24 cellular contexts compared by ENCODE assay signal in the genomic region with DNA sequence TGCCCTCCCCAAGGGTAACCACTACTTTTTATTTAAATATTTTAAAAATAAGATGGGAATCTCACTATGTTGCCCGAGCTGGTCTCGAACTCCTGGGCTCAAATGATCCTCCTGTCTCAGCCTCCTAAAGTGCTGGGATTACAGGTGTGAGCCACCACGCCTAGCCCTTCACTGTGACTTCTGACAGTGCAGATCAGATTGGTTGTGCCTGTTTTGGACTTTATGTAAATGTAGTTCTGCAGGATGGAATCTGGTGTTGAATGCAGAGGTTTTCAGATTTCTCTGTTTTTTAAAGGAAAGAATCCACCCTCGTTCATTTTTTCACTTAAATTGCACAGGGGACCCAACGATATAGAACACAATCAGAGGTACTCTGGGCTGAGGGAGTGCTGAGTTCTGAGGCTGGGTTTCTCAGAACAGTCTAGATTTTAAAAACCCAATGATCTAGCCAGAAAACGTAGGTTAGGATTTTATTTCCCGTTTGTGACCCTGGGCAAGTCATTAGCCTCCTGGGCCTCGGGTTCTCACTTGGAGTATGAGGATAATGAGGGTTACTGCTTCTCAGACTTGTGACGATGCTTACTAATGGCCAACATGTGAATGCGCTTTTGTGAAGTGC. TPM values are rescaled to one million over a fixed set of nuclear protein-coding genes. Genes with fewer than 3 reads are reported as not detected.
"Had no signal": no experiment of that assay in that cellular context is flagged by ENCODE, and none has a peak within 500 bp of the region (broad histone marks: within the 10 kb centered on the region; RNA-seq: fewer than 3 reads in every experiment).

No MANE protein-coding gene starts in this region.

- H3K4me3 Mint-ChIP-seq: activated CD4-positive, alpha-beta T cell treated with anti-CD3 and anti-CD28 coated beads for 36 hours; activated CD8-positive, alpha-beta memory T cell treated with anti-CD3 and anti-CD28 coated beads, Interleukin-2, amount 10 ng/mL, durations not matched to agents 7 days and 5 days; endodermal cell; neural progenitor cell; stimulated activated naive CD8-positive, alpha-beta T cell treated with anti-CD3 and anti-CD28 coated beads, Interleukin-15, Interleukin-2, amounts not matched to agents 100 ng/mL and 50 ng/mL, for 24 hours; T-cell; WTC11 had no signal

- H3K4me1 Mint-ChIP-seq: endodermal cell, neural progenitor cell, WTC11 had no signal

- H3K27me3 Mint-ChIP-seq: activated CD4-positive, alpha-beta T cell treated with anti-CD3 and anti-CD28 coated beads for 36 hours; activated CD8-positive, alpha-beta memory T cell treated with anti-CD3 and anti-CD28 coated beads, Interleukin-2, amount 10 ng/mL, durations not matched to agents 7 days and 5 days; naive B cell; progenitor cell of endocrine pancreas; stimulated activated naive CD8-positive, alpha-beta T cell treated with anti-CD3 and anti-CD28 coated beads, Interleukin-15, Interleukin-2, amounts not matched to agents 100 ng/mL and 50 ng/mL, for 24 hours; T-cell had no signal

- H3K9me3 Mint-ChIP-seq: activated naive CD4-positive, alpha-beta T cell treated with anti-CD3 and anti-CD28 coated beads, Interleukin-2, amount 50 U/mL, for 72 hours; endodermal cell; naive B cell; neural progenitor cell; stimulated activated naive CD8-positive, alpha-beta T cell treated with anti-CD3 and anti-CD28 coated beads, Interleukin-15, Interleukin-2, amounts not matched to agents 100 ng/mL and 50 ng/mL, for 24 hours; T-cell; WTC11 had no signal

- ATAC-seq: activated CD4-positive, alpha-beta T cell treated with anti-CD3 and anti-CD28 coated beads for 36 hours; activated CD8-positive, alpha-beta memory T cell treated with anti-CD3 and anti-CD28 coated beads, Interleukin-2, amount 10 ng/mL, durations not matched to agents 7 days and 5 days; activated naive CD4-positive, alpha-beta T cell treated with anti-CD3 and anti-CD28 coated beads, Interleukin-2, amount 50 U/mL, for 72 hours; mucosa of descending colon; right cardiac atrium; T-cell; upper lobe of right lung; WTC11 had no signal

- H3K4me3 ChIP-seq: adrenal gland, cardiac muscle cell, heart right ventricle, mucosa of descending colon, neural progenitor cell, upper lobe of right lung had no signal

- H3K27me3 ChIP-seq: adrenal gland, cardiac muscle cell, heart right ventricle, neural progenitor cell, suprapubic skin, upper lobe of right lung had no signal

- H3K9me3 ChIP-seq: adrenal gland, heart right ventricle, mucosa of descending colon, suprapubic skin, upper lobe of right lung had no signal

- H3K36me3 ChIP-seq: neural progenitor cell had no signal

- H3K27ac ChIP-seq: cardiac muscle cell, epithelial cell of prostate, heart right ventricle, neural progenitor cell, upper lobe of right lung had no signal

- H3K36me3 Mint-ChIP-seq: activated CD8-positive, alpha-beta memory T cell treated with anti-CD3 and anti-CD28 coated beads, Interleukin-2, amount 10 ng/mL, durations not matched to agents 7 days and 5 days; naive B cell had no signal

- DNase-seq: activated CD4-positive, alpha-beta T cell treated with anti-CD3 and anti-CD28 coated beads for 36 hours; activated CD4-positive, alpha-beta T cell treated with anti-CD3 and anti-CD28 coated beads, Interleukin-2, amount 50 U/mL, for 48 hours; activated CD8-positive, alpha-beta memory T cell treated with anti-CD3 and anti-CD28 coated beads, Interleukin-2, amount 10 ng/mL, durations not matched to agents 7 days and 5 days; activated gamma-delta T cell; activated T-cell treated with anti-CD3 and anti-CD28 coated beads, Interleukin-2, amount 50 U/mL, for 48 hours; endodermal cell; naive B cell; small intestine; stimulated activated CD4-positive, alpha-beta T cell treated with anti-CD3 and anti-CD28 coated beads, Interleukin-15, amount 100 ng/mL, for 24 hours; stimulated activated CD4-positive, alpha-beta T cell treated with anti-CD3 and anti-CD28 coated beads, Interleukin-2, amount 100 ng/mL, for 48 hours; T-cell; upper lobe of right lung had no signal

- H3K4me1 ChIP-seq: upper lobe of right lung had no signal

RNA-seq across cellular contexts. Expression of gene SMIM41, which starts 21.4 kb away (rescaled TPM):
- total RNA-seq: activated CD4-positive, alpha-beta T cell treated with anti-CD3 and anti-CD28 coated beads for 36 hours; activated CD8-positive, alpha-beta memory T cell treated with anti-CD3 and anti-CD28 coated beads, Interleukin-2, amount 10 ng/mL, durations not matched to agents 7 days and 5 days; activated naive CD4-positive, alpha-beta T cell treated with anti-CD3 and anti-CD28 coated beads, Interleukin-2, amount 50 U/mL, for 72 hours; cardiac muscle cell; endodermal cell; progenitor cell of endocrine pancreas; WTC11 had no signal
- polyA plus RNA-seq: cardiac muscle cell had no signal
